Comparison of ENCODE assay signal across 8 cellular contexts in genomic region chr2:10329880-10330699, GRCh38. TPM values are rescaled to one million over a fixed set of nuclear protein-coding genes. Genes with fewer than 3 reads are reported as not detected.
A peak's percentile ranks its signal among the peaks of the same experiment; 100 is the strongest.
DNase-seq lines count a peak whose midpoint lies in the region; ATAC-seq and TF ChIP-seq lines count a peak whose summit lies in the region.

No MANE protein-coding gene starts in this region.

- DNase-seq in GM03348 (ENCODE audit: low spot score) = peak; percentile 67
- DNase-seq in effector CD8-positive, alpha-beta T cell (lab: John Stamatoyannopoulos, UW) = peak; percentile 19
- peak; percentile 85 for DNase-seq in renal cortical epithelial cell (ENCODE audit: low read depth)
- DNase-seq in GM10248 (ENCODE audit: extremely low spot score) = no peak
- DNase-seq in superior temporal gyrus (ENCODE audit: extremely low spot score) = no peak
- no peak for DNase-seq in SHP77 treated with DMSO at 0.1 percent for 48 hours (lab: John Stamatoyannopoulos, UW)

- no peak for TF ChIP-seq CTCF in GM10248 (IDR thresholded peaks at IDR 0.05; ENCODE audit: control extremely low read depth, extremely low read depth, low read depth, missing control alignments)

- peaks cover 7% of the 10 kb centered on the region for H3K36me3 Mint-ChIP-seq in T-helper 1 cell treated with Interleukin-12 subunit alpha and Interleukin-12 subunit beta and Interleukin-4 antibody, amounts not matched to agents 30 μg/mL and 1 μg/mL, for 36 hours (ENCODE audit: low read depth)

- POLR2A ChIA-PET in GM10248 (lab: Yijun Ruan, JAX) = no interaction called here

- peaks cover 55% of the 10 kb centered on the region for H3K4me1 Mint-ChIP-seq in T-helper 1 cell treated with Interleukin-12 subunit alpha and Interleukin-12 subunit beta and Interleukin-4 antibody, amounts not matched to agents 30 μg/mL and 1 μg/mL, for 36 hours (ENCODE audit: low read depth)

- H3K27me3 Mint-ChIP-seq in T-helper 1 cell treated with Interleukin-12 subunit alpha and Interleukin-12 subunit beta and Interleukin-4 antibody, amounts not matched to agents 30 μg/mL and 1 μg/mL, for 36 hours (ENCODE audit: low read depth) = no peaks in the 10 kb centered on the region

- H3K9me3 Mint-ChIP-seq in T-helper 1 cell treated with Interleukin-12 subunit alpha and Interleukin-12 subunit beta and Interleukin-4 antibody, amounts not matched to agents 30 μg/mL and 1 μg/mL, for 36 hours = peaks cover 3% of the 10 kb centered on the region

- H3K27ac Mint-ChIP-seq in T-helper 1 cell treated with Interleukin-12 subunit alpha and Interleukin-12 subunit beta and Interleukin-4 antibody, amounts not matched to agents 30 μg/mL and 1 μg/mL, for 36 hours = peak overlapping the region; percentile 70

- ATAC-seq in HG03378 (IDR thresholded peaks at IDR 0.05; ENCODE audit: unreplicated experiment) = no peak

- peak overlapping the region; percentile 80 for H3K4me3 Mint-ChIP-seq in T-helper 1 cell treated with Interleukin-12 subunit alpha and Interleukin-12 subunit beta and Interleukin-4 antibody, amounts not matched to agents 30 μg/mL and 1 μg/mL, for 36 hours

- CTCF ChIA-PET in GM10248 (lab: Yijun Ruan, JAX) = interaction anchor here (4.2 kb wide), 1 partner anchor 79 kb away, joined by 24 read pairs; no protein-coding TSS in a partner anchor

RNA-seq across cellular contexts. Expression of gene HPCAL1, which starts 27.4 kb away (rescaled TPM):
- total RNA-seq in renal cortical epithelial cell = 64.9 and 90.2 TPM in 2 replicates

Comparison
In these comparisons a context has a peak if more than half of its experiments do, and no peak if none do; other contexts are left out.
1. DNase-seq: peak in GM03348 (single experiment), effector CD8-positive, alpha-beta T cell (single experiment) and renal cortical epithelial cell (single experiment); none in GM10248 (single experiment), superior temporal gyrus (single experiment) and SHP77 treated with DMSO at 0.1 percent for 48 hours (single experiment).